In the genomic region with DNA sequence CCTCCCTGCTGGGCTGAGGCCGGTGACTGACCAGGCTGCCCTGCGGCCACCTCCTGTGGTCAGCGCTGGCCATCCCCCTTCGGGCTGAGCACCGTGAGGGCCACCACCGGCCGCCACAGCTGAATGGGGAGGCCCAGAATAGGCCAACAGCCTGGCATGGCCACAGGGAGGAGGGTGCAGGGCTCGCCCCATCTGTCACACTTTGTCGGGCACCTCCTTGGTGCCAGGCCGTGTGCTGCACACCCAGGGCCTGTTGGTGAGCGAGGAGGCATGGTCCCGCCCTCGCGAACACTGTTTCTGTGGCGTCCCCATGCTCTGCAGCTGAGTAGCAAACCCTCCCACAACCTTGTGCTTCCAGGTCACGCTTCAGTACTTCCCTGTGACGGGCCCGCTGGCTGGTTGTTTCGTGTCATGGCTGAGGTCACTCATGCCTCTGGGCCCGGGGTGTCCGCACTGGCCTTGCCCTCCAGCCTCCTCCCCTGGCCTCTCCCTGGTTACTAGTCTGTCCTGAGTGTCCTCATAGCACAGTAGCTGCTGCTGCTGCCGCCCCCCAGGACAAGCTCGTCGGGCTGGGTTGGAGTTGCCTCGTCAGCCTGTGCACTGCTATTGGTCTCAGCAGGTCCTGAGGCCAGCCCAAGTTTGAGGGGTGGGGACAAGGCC, we compare ENCODE assay signal across 19 cellular contexts. TPM values are rescaled to one million over a fixed set of nuclear protein-coding genes. Genes with fewer than 3 reads are reported as not detected.
DNase-seq lines count a peak whose midpoint lies in the region; FAIRE-seq and TF ChIP-seq lines count a peak whose summit lies in the region.
"Had no signal": no experiment of that assay in that cellular context is flagged by ENCODE, and none has a peak within 500 bp of the region (broad histone marks: within the 10 kb centered on the region; RNA-seq: fewer than 3 reads in every experiment).

No MANE protein-coding gene starts in this region.

- peaks cover 41% of the 10 kb centered on the region for H3K79me2 ChIP-seq in osteoblast (ENCODE audit: insufficient read depth, low read length)

- H3K36me3 ChIP-seq in BLaER1 treated with 17β-estradiol and CSF1 and Interleukin-3, amounts not matched to agents 10 nM and 100 nM = peaks cover 87 to 100% (median 96%) of the 10 kb centered on the region in 11 experiments
- H3K36me3 ChIP-seq in H7 (replicated peaks; ENCODE audit: control insufficient read depth, insufficient read depth, low read length) (peaks cover 7% of the 10 kb centered on the region), kidney (ENCODE audit: control insufficient read depth in 1 of 2, insufficient read depth in 2 of 2, low read length in 2 of 2) (peaks cover 20 to 48% of the 10 kb centered on the region in 2 donors), osteoblast (ENCODE audit: insufficient read depth, low read length) (peaks cover 27% of the 10 kb centered on the region)

- 0 out of 22 replicates have a peak overlapping the region, but pooled peaks of 1 of the 11 experiments have one; percentile 22 for H3K27ac ChIP-seq in BLaER1 treated with 17β-estradiol and CSF1 and Interleukin-3, amounts not matched to agents 10 nM and 100 nM
- peak overlapping the region in 1 of 2 donors; percentile 20 for H3K27ac ChIP-seq in kidney (ENCODE audit: low read depth in 2 of 2, low read length in 2 of 2)
- H3K27ac ChIP-seq in osteoblast (ENCODE audit: low read depth, low read length) = no peak overlapping the region

- H3K9me3 ChIP-seq in BLaER1 treated with 17β-estradiol and CSF1 and Interleukin-3, amounts not matched to agents 10 nM and 100 nM (replicated peaks in 1 of 11) = no peaks in the 10 kb centered on the region
- no peaks in the 10 kb centered on the region for H3K9me3 ChIP-seq in kidney (ENCODE audit: control insufficient read depth in 1 of 2, low read length in 2 of 2)
- H3K9me3 ChIP-seq in osteoblast (ENCODE audit: low read depth, low read length) = no peaks in the 10 kb centered on the region

- H3K4me2 ChIP-seq in BLaER1 treated with 17β-estradiol and CSF1 and Interleukin-3, amounts not matched to agents 10 nM and 100 nM = peak overlapping the region in 6 of 11 experiments; percentile 20 to 44 (median 31); a peak in 6 of 22 replicates
- H3K4me2 ChIP-seq in osteoblast (ENCODE audit: insufficient read depth, low read length) = no peak overlapping the region
- H3K4me2 ChIP-seq: GM23338 had no signal

- no peak overlapping the region for H3K4me3 ChIP-seq in BLaER1 treated with 17β-estradiol and CSF1 and Interleukin-3, amounts not matched to agents 10 nM and 100 nM
- H3K4me3 ChIP-seq in H7 (ENCODE audit: insufficient read depth, low read depth, low read length) (no peak overlapping the region), kidney (ENCODE audit: low read length in 2 of 2) (no peak overlapping the region), osteoblast (ENCODE audit: insufficient read depth, low read length) (no peak overlapping the region)
- H3K4me3 ChIP-seq: GM23338 had no signal

- peak overlapping the region in 3 of 11 experiments; percentile 23 to 50 (median 24); a peak in 2 of 22 replicates for H3K9ac ChIP-seq in BLaER1 treated with 17β-estradiol and CSF1 and Interleukin-3, amounts not matched to agents 10 nM and 100 nM
- H3K9ac ChIP-seq in kidney (ENCODE audit: low read length in 2 of 2) = peak overlapping the region in 1 of 2 donors; percentile 40

- H3K4me1 ChIP-seq in BLaER1 treated with 17β-estradiol and CSF1 and Interleukin-3, amounts not matched to agents 10 nM and 100 nM = peaks cover 22 to 44% (median 34%) of the 10 kb centered on the region in 10 experiments; a peak in 19 of 20 replicates
- H3K4me1 ChIP-seq in kidney (ENCODE audit: control insufficient read depth in 1 of 2, insufficient read depth in 1 of 2, low read depth in 1 of 2, low read length in 2 of 2) (peaks cover 19 to 49% of the 10 kb centered on the region in 2 donors), osteoblast (ENCODE audit: insufficient read depth, low read length) (no peaks in the 10 kb centered on the region)

- intact Hi-C loops in kidney (cut with DNase I) = no loop called here

- H2AFZ ChIP-seq in osteoblast (ENCODE audit: low read length) = no peak overlapping the region
- H2AFZ ChIP-seq: GM23338 had no signal

- H3K27me3 ChIP-seq in BLaER1 treated with 17β-estradiol and CSF1 and Interleukin-3, amounts not matched to agents 10 nM and 100 nM = no peaks in the 10 kb centered on the region
- no peaks in the 10 kb centered on the region for H3K27me3 ChIP-seq in H7 (ENCODE audit: control insufficient read depth, insufficient read depth, low read length)
- H3K27me3 ChIP-seq in osteoblast (ENCODE audit: insufficient read depth, low read length) = no peaks in the 10 kb centered on the region

- peaks cover 61 to 100% (median 89%) of the 10 kb centered on the region in 11 experiments for H4K20me1 ChIP-seq in BLaER1 treated with 17β-estradiol and CSF1 and Interleukin-3, amounts not matched to agents 10 nM and 100 nM
- peaks cover 40% of the 10 kb centered on the region for H4K20me1 ChIP-seq in osteoblast (ENCODE audit: insufficient read depth, low read length)

- FAIRE-seq in kidney (lab: Jason Lieb, UNC) = no peak
- FAIRE-seq: D721Med had no signal

- peak; percentile 56 for DNase-seq in H7
- DNase-seq in kidney = peak; percentile 88
- peak; percentile 84 for DNase-seq in osteoblast (ENCODE audit: insufficient read length, low spot score, missing footprints)
- no peak for DNase-seq in NCI-H187 treated with DMSO at 0.1 percent for 48 hours (lab: John Stamatoyannopoulos, UW)
- DNase-seq in NCI-H2171 (lab: John Stamatoyannopoulos, UW) = no peak
- DNase-seq in SHP77 treated with DMSO at 0.1 percent for 48 hours (lab: John Stamatoyannopoulos, UW) = no peak
- DNase-seq: ACHN; CD4-positive, alpha-beta memory T cell; DMS79; KBM-7; NCI-H1436; NCI-H2029 treated with DMSO at 0.1 percent for 48 hours; NCI-H774; PC-3; SHP77 had no signal

- TF ChIP-seq CTCF in kidney (IDR thresholded peaks at IDR 0.05; ENCODE audit: borderline replicate concordance, extremely low read depth, insufficient read depth) (no peak), osteoblast (IDR thresholded peaks at IDR 0.05; ENCODE audit: extremely low read depth, low read depth, low read length) (no peak)

RNA-seq across cellular contexts. Expression of a gene that starts 15.2 kb away (rescaled TPM):
- total RNA-seq in H7 (2014; rRNA removed; shearing (Covaris generic)) = 156 and 157 TPM in 2 replicates
- total RNA-seq in kidney (145 TPM), osteoblast (25.0 and 31.5 TPM in 2 replicates)
- polyA plus RNA-seq in kidney (ENCODE audit: insufficient read depth, low read depth, low replicate concordance) = 138 TPM

RNA-seq across cellular contexts. Expression of a gene that starts 35.4 kb away (rescaled TPM):
- 231 and 289 TPM in 2 replicates for total RNA-seq in H7 (2014; rRNA removed; shearing (Covaris generic))
- 161 TPM for total RNA-seq in kidney
- polyA plus RNA-seq in kidney (ENCODE audit: insufficient read depth, low read depth, low replicate concordance) = 54.8 TPM
- total RNA-seq in osteoblast = 64.5 and 70.2 TPM in 2 replicates

RNA-seq across cellular contexts. Expression of a gene that starts 42.2 kb away (rescaled TPM):
- 13.2 and 14.4 TPM in 2 replicates for total RNA-seq in H7 (2014; rRNA removed; shearing (Covaris generic))
- 22.7 TPM for total RNA-seq in kidney
- polyA plus RNA-seq in kidney (ENCODE audit: insufficient read depth, low read depth, low replicate concordance) = 51.9 TPM
- 10.5 and 13.3 TPM in 2 replicates for total RNA-seq in osteoblast

RNA-seq across cellular contexts. Expression of a gene that starts 46.8 kb away (rescaled TPM):
- 64.7 and 67.0 TPM in 2 replicates for total RNA-seq in H7 (2014; rRNA removed; shearing (Covaris generic))
- total RNA-seq in kidney (23.6 TPM), osteoblast (25.7 and 28.6 TPM in 2 replicates)
- polyA plus RNA-seq in kidney (ENCODE audit: insufficient read depth, low read depth, low replicate concordance) = 22.0 TPM

RNA-seq across cellular contexts. Expression of a gene that starts 48.0 kb away (rescaled TPM):
- not detected in 2 replicates for total RNA-seq in H7 (2014; rRNA removed; shearing (Covaris generic))
- 0.09 TPM for total RNA-seq in kidney
- not detected for polyA plus RNA-seq in kidney (ENCODE audit: insufficient read depth, low read depth, low replicate concordance)
- total RNA-seq in osteoblast = not detected in 2 replicates
- total RNA-seq: CD4-positive, alpha-beta memory T cell; GM23338; NCI-H460; PC-3 had no signal
- polyA plus RNA-seq: CD4-positive, alpha-beta memory T cell; GM23338 had no signal

Comparison
In these comparisons a context has a peak if more than half of its experiments do, and no peak if none do; other contexts are left out.
1. DNase-seq: peak in H7 (single experiment), kidney (single experiment) and osteoblast (single experiment); none in NCI-H187 treated with DMSO at 0.1 percent for 48 hours (single experiment), NCI-H2171 (single experiment) and SHP77 treated with DMSO at 0.1 percent for 48 hours (single experiment).